ENCODE assay signal across 28 cellular contexts in genomic region chr10:71433116-71433982, GRCh38. TPM values are rescaled to one million over a fixed set of nuclear protein-coding genes. Genes with fewer than 3 reads are reported as not detected.
DNase-seq lines count a peak whose midpoint lies in the region; ATAC-seq and TF ChIP-seq lines count a peak whose summit lies in the region.
"Had no signal": no experiment of that assay in that cellular context is flagged by ENCODE, and none has a peak within 500 bp of the region (broad histone marks: within the 10 kb centered on the region; RNA-seq: fewer than 3 reads in every experiment).

No MANE protein-coding gene starts in this region.

- no peak for ATAC-seq in RWPE2 (ENCODE audit: low read depth)
- no peak for ATAC-seq in sciatic nerve
- ATAC-seq in HG03025 (IDR thresholded peaks at IDR 0.05; ENCODE audit: low FRiP score, unreplicated experiment) = no peak
- ATAC-seq: activated T-helper 17 cell treated with anti-CD3 and anti-CD28 coated beads, Interleukin-2, amount 50 U/mL, for 72 hours; gastroesophageal sphincter; Panc1; WTC11 had no signal

- in situ Hi-C loops in G401 (cut with HindIII; ENCODE audit: low sequenced_read_pairs) = no loop called here

- peak; percentile 68 for DNase-seq in G401 (ENCODE audit: low spot score)
- DNase-seq in RWPE2 (ENCODE audit: low spot score) = peak; percentile 24
- DNase-seq in hepatic stellate cell (ENCODE audit: low spot score) = peak; percentile 2
- peak; percentile 27 for DNase-seq in sciatic nerve (ENCODE audit: low spot score)
- DNase-seq in HT-29 (ENCODE audit: low spot score) = no peak
- DNase-seq in NCI-H187 treated with DMSO at 0.1 percent for 48 hours (lab: John Stamatoyannopoulos, UW) = no peak
- DNase-seq: activated CD4-positive, alpha-beta T cell treated with anti-CD3 and anti-CD28 coated beads, Interleukin-2, amount 10 ng/mL, durations not matched to agents 7 days and 5 days; activated naive CD8-positive, alpha-beta T cell treated with anti-CD3 and anti-CD28 coated beads for 36 hours; COR-L47; GDM1; hippocampal formation; IMR-90; left ventricle myocardium inferior; mesendoderm; NCI-H510A; NK-92 treated with Interleukin-12 subunit alpha and Interleukin-12 subunit beta, amount 100 ng/mL, for 24 hours; small intestine; stimulated activated CD4-positive, alpha-beta T cell treated with anti-CD3 and anti-CD28 coated beads, Interleukin-1b, Interleukin-23, amount 100 ng/mL, for 48 hours had no signal

- no peaks in the 10 kb centered on the region for H3K9me3 ChIP-seq in RWPE2 (ENCODE audit: severe bottlenecking)
- H3K9me3 ChIP-seq: BLaER1 treated with 17β-estradiol and CSF1 and Interleukin-3, amounts not matched to agents 10 nM and 100 nM; gastroesophageal sphincter; left ventricle myocardium inferior; tibial nerve had no signal

- no peaks in the 10 kb centered on the region for H3K27me3 ChIP-seq in RWPE2 (ENCODE audit: insufficient read depth, poor library complexity, severe bottlenecking)
- H3K27me3 ChIP-seq: BLaER1 treated with 17β-estradiol and CSF1 and Interleukin-3, amounts not matched to agents 10 nM and 100 nM; dorsolateral prefrontal cortex; gastroesophageal sphincter; tibial nerve had no signal

- H3K36me3 ChIP-seq in RWPE2 (ENCODE audit: low read depth) = no peaks in the 10 kb centered on the region
- H3K36me3 ChIP-seq: BLaER1 treated with 17β-estradiol and CSF1 and Interleukin-3, amounts not matched to agents 10 nM and 100 nM; gastroesophageal sphincter; left ventricle myocardium inferior; tibial nerve had no signal

- intact Hi-C loops in sciatic nerve (cut with DNase I) = no loop called here

- TF ChIP-seq CTCF in RWPE2 (IDR thresholded peaks at IDR 0.05; ENCODE audit: poor library complexity, severe bottlenecking) = no peak

- H3K4me3 ChIP-seq in RWPE2 (ENCODE audit: severe bottlenecking) = no peak overlapping the region
- H3K4me3 ChIP-seq: BLaER1 treated with 17β-estradiol and CSF1 and Interleukin-3, amounts not matched to agents 10 nM and 100 nM; dorsolateral prefrontal cortex; gastroesophageal sphincter; left ventricle myocardium inferior; tibial nerve had no signal

- no peaks in the 10 kb centered on the region for H3K4me1 ChIP-seq in RWPE2 (ENCODE audit: insufficient read depth, poor library complexity, severe bottlenecking)

- H3K27ac ChIP-seq in RWPE2 (ENCODE audit: poor library complexity, severe bottlenecking) = no peak overlapping the region
- H3K27ac ChIP-seq: dorsolateral prefrontal cortex, gastroesophageal sphincter, left ventricle myocardium inferior, tibial nerve had no signal

RNA-seq across cellular contexts. Expression of gene CDH23, which starts 36.6 kb away (rescaled TPM):
- 2.8 and 5.9 TPM in 2 replicates for total RNA-seq in G401 (2014; rRNA removed; shearing (Covaris generic))
- total RNA-seq in sciatic nerve = 20.1 TPM
- total RNA-seq in HT-29 (2014; rRNA removed; shearing (Covaris generic)) = 0.05 and 0.63 TPM in 2 replicates
- total RNA-seq: endothelial cell of umbilical vein, renal cortical epithelial cell had no signal

Comparison
In these comparisons a context has a peak if more than half of its experiments do, and no peak if none do; other contexts are left out.
1. DNase-seq: peak in G401 (single experiment), RWPE2 (single experiment), hepatic stellate cell (single experiment) and sciatic nerve (single experiment); none in HT-29 (single experiment) and NCI-H187 treated with DMSO at 0.1 percent for 48 hours (single experiment).